2 cellular contexts compared by ENCODE assay signal in the genomic region with DNA sequence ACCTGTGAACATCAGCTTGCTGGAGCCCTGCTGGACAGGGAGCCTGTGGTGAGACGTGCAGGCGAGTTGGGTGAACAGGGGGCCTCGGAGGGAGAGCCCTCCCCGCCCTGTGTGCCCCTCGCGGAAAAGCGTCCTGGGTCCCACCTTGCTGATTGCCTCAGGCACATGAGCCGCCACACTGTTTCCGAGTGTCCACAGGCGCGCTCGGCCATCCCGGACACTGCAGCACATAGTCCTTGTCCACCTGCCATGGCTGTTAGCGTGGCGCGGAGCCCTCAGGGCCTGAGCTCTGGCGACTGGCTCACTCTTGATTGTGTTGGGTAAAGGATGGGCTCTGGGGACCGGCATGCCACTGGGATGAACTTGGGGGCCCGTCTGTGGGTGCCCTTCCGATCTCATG.
TF ChIP-seq lines count a peak whose summit lies in the region.

No MANE protein-coding gene starts in this region.

TF ChIP-seq in IMR-90, 13 proteins besides CTCF, POLR2A, EP300 and RAD21:
- no peak for TF ChIP-seq BHLHE40 (IDR thresholded peaks at IDR 0.05; ENCODE audit: low read depth, low read length)

TF ChIP-seq in H1, 55 proteins besides CTCF, POLR2A, EP300 and RAD21:
- no peak for TF ChIP-seq RFX5 (IDR thresholded peaks at IDR 0.05; ENCODE audit: borderline replicate concordance, low read depth, low read length)
- TF ChIP-seq RBBP5 (IDR thresholded peaks at IDR 0.05; ENCODE audit: borderline replicate concordance, low read depth, low read length): no peak
- TF ChIP-seq TBP (IDR thresholded peaks at IDR 0.05; ENCODE audit: low read depth, low read length): no peak
- TF ChIP-seq HDAC2 (IDR thresholded peaks at IDR 0.05; ENCODE audit: borderline replicate concordance in 1 of 2, low read depth in 2 of 2, low read length in 2 of 2): no peak
- TF ChIP-seq SIRT6 (IDR thresholded peaks at IDR 0.05; ENCODE audit: low read length): no peak
- TF ChIP-seq KDM4A (IDR thresholded peaks at IDR 0.05; ENCODE audit: low read depth, low read length, severe bottlenecking): no peak
- no peak for TF ChIP-seq CREB1 (IDR thresholded peaks at IDR 0.05)
